Comparison of ENCODE assay signal across 11 cellular contexts in the genomic region with DNA sequence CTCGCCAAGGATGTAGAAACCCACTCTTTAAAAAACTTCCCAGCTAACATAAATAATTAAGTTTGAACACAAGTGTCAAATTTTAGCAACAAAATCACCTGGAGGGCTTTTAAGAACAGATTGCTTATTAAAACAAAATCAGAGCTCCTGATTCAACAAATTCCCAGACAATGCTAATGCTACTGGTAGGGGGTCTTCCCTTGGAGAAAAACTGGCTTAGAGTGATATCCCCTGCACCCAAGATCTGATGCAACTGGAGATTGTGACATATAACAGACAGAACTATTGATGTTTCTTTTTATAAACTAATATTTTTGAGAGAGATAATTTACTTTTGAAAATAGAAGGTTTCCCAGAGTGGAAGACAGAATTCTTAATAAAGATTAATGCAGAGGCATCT. TPM values are rescaled to one million over a fixed set of nuclear protein-coding genes. Genes with fewer than 3 reads are reported as not detected.
"Had no signal": no experiment of that assay in that cellular context is flagged by ENCODE, and none has a peak within 500 bp of the region (broad histone marks: within the 10 kb centered on the region; RNA-seq: fewer than 3 reads in every experiment).

No MANE protein-coding gene starts in this region.

- H3K4me3 ChIP-seq: HAP-1 had no signal

- ATAC-seq: HCT116, HepG2 had no signal

- H3K36me3 Mint-ChIP-seq: IgD-negative memory B cell had no signal

- H3K36me3 ChIP-seq: HAP-1 had no signal

- H3K9me3 ChIP-seq: HAP-1 had no signal

- H3K27me3 Mint-ChIP-seq: IgD-negative memory B cell had no signal

- DNase-seq: GOT3, H7, HFFc6, KBM-7 had no signal

- H3K27ac ChIP-seq: HL-60 had no signal

- H3K4me1 Mint-ChIP-seq: IgD-negative memory B cell had no signal

- H3K4me1 ChIP-seq: HAP-1 had no signal

- H3K27ac Mint-ChIP-seq: HFFc6, IgD-negative memory B cell had no signal

- H3K4me3 Mint-ChIP-seq: HFFc6, IgD-negative memory B cell had no signal

RNA-seq across cellular contexts. Expression of a gene that starts 19.9 kb away (rescaled TPM):
- total RNA-seq: HepG2 had no signal
- polyA plus RNA-seq: IgD-negative memory B cell had no signal

RNA-seq across cellular contexts. Expression of a gene that starts 56.4 kb away (rescaled TPM):
- total RNA-seq: H4, HepG2, HFFc6, HT1080 had no signal
- polyA plus RNA-seq: HepG2 had no signal
